In genomic region chr22:24498826-24499225, GRCh38 we compare ENCODE assay signal across 3 cellular contexts.
TF ChIP-seq lines count a peak whose summit lies in the region.

No MANE protein-coding gene starts in this region.

TF ChIP-seq in HEK293T, 16 proteins besides CTCF, POLR2A, EP300 and RAD21:
- TF ChIP-seq, protein P1, sequence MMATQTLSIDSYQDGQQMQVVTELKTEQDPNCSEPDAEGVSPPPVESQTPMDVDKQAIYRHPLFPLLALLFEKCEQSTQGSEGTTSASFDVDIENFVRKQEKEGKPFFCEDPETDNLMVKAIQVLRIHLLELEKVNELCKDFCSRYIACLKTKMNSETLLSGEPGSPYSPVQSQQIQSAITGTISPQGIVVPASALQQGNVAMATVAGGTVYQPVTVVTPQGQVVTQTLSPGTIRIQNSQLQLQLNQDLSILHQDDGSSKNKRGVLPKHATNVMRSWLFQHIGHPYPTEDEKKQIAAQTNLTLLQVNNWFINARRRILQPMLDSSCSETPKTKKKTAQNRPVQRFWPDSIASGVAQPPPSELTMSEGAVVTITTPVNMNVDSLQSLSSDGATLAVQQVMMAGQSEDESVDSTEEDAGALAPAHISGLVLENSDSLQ (IDR thresholded peaks at IDR 0.05): 0 out of 2 replicates have a peak, but pooled peaks have one; percentile 60
- TF ChIP-seq FOXK2 (IDR thresholded peaks at IDR 0.05): no peak

TF ChIP-seq in K562, 482 proteins besides CTCF, POLR2A, EP300 and RAD21:
- TF ChIP-seq, protein P2, sequence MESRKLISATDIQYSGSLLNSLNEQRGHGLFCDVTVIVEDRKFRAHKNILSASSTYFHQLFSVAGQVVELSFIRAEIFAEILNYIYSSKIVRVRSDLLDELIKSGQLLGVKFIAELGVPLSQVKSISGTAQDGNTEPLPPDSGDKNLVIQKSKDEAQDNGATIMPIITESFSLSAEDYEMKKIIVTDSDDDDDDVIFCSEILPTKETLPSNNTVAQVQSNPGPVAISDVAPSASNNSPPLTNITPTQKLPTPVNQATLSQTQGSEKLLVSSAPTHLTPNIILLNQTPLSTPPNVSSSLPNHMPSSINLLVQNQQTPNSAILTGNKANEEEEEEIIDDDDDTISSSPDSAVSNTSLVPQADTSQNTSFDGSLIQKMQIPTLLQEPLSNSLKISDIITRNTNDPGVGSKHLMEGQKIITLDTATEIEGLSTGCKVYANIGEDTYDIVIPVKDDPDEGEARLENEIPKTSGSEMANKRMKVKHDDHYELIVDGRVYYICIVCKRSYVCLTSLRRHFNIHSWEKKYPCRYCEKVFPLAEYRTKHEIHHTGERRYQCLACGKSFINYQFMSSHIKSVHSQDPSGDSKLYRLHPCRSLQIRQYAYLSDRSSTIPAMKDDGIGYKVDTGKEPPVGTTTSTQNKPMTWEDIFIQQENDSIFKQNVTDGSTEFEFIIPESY (CRISPR knock-in tag; IDR thresholded peaks at IDR 0.05): no peak
- TF ChIP-seq MEIS2 (IDR thresholded peaks at IDR 0.05; ENCODE audit: partially characterized antibody): peak; percentile 30

TF ChIP-seq in HepG2, 621 proteins besides CTCF, POLR2A, EP300 and RAD21:
- TF ChIP-seq, protein P3, sequence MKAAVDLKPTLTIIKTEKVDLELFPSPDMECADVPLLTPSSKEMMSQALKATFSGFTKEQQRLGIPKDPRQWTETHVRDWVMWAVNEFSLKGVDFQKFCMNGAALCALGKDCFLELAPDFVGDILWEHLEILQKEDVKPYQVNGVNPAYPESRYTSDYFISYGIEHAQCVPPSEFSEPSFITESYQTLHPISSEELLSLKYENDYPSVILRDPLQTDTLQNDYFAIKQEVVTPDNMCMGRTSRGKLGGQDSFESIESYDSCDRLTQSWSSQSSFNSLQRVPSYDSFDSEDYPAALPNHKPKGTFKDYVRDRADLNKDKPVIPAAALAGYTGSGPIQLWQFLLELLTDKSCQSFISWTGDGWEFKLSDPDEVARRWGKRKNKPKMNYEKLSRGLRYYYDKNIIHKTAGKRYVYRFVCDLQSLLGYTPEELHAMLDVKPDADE (CRISPR knock-in tag; IDR thresholded peaks at IDR 0.05): no peak
- TF ChIP-seq ZNF619 (CRISPR knock-in tag; IDR thresholded peaks at IDR 0.05) (no peak), SAP130 (CRISPR knock-in tag; IDR thresholded peaks at IDR 0.05; ENCODE audit: low read depth) (no peak)
- TF ChIP-seq, protein P4, sequence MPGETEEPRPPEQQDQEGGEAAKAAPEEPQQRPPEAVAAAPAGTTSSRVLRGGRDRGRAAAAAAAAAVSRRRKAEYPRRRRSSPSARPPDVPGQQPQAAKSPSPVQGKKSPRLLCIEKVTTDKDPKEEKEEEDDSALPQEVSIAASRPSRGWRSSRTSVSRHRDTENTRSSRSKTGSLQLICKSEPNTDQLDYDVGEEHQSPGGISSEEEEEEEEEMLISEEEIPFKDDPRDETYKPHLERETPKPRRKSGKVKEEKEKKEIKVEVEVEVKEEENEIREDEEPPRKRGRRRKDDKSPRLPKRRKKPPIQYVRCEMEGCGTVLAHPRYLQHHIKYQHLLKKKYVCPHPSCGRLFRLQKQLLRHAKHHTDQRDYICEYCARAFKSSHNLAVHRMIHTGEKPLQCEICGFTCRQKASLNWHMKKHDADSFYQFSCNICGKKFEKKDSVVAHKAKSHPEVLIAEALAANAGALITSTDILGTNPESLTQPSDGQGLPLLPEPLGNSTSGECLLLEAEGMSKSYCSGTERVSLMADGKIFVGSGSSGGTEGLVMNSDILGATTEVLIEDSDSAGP (CRISPR knock-in tag; IDR thresholded peaks at IDR 0.05; ENCODE audit: borderline replicate concordance): 0 out of 2 replicates have a peak, but pooled peaks have one; percentile 17
